25 cellular contexts compared by ENCODE assay signal in the genomic region with DNA sequence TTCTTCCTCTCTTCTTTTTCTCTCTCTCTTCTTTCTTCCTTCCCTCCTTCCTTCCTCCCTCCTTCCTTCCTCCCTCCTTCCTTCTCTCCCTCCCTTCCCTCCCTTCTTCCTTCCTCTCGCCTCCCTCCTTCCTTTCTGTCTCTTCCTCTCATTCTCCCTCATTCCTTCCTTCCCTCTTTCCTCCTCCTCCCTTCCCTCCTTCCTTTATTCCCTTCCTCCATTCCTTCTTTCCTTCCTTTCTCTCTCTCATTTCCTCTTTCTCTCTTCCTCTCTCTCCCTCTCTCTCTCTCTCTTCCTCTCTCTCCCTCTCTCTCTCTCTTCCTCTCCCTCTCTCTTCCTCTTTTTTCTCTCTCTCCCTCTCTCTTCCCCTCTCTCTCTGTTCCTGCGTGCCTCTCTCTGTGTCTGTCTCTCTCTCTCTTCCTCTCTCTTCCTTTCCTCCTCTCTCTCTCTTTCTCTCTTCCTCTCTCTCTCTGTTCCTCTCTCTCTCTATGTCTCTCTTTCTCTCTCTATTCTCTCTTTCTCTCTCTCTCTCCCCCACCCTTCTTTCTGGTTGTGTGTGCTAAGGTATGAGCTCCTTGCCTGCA.
DNase-seq lines count a peak whose midpoint lies in the region; ATAC-seq, FAIRE-seq and TF ChIP-seq lines count a peak whose summit lies in the region.
"Had no signal": no experiment of that assay in that cellular context is flagged by ENCODE, and none has a peak within 500 bp of the region (broad histone marks: within the 10 kb centered on the region; RNA-seq: fewer than 3 reads in every experiment).

No MANE protein-coding gene starts in this region.

- H3K9ac ChIP-seq in BLaER1 (no peak overlapping the region), K562 (ENCODE audit: insufficient read depth in 1 of 2, low read depth in 2 of 2, low read length in 2 of 2) (no peak overlapping the region)

- no peak for ATAC-seq in K562

- no peaks in the 10 kb centered on the region for H3K79me2 ChIP-seq in K562 (ENCODE audit: control insufficient read depth, insufficient read depth, low read length)

- TF ChIP-seq EP300 in K562 (IDR thresholded peaks at IDR 0.05; ENCODE audit: low read length), result no peak

- H3K4me3 ChIP-seq in BLaER1 (0 out of 2 replicates have a peak overlapping the region, but pooled peaks have one; percentile 43), HEK293 (ENCODE audit: low read depth, low read length) (no peak overlapping the region), K562 (no peak overlapping the region), prostate gland (no peak overlapping the region)
- H3K4me3 ChIP-seq: GM23338, HAP-1, SJCRH30 had no signal

- H3K36me3 ChIP-seq in BLaER1 (no peaks in the 10 kb centered on the region), HEK293 (ENCODE audit: control insufficient read depth in 2 of 2, insufficient read depth in 1 of 2, low read length in 2 of 2) (no peaks in the 10 kb centered on the region), K562 (ENCODE audit: control insufficient read depth, insufficient read depth, low read length) (no peaks in the 10 kb centered on the region), prostate gland (no peaks in the 10 kb centered on the region)
- H3K36me3 ChIP-seq: HAP-1, SJCRH30 had no signal

- 3% methylated on average over 1 of the region's 2 CpGs for WGBS in K562 (ENCODE audit: insufficient coverage, low coverage, missing lambda C conversion rate)
- 44% methylated on average over 2 of the region's 2 CpGs for WGBS in prostate gland

- no peaks in the 10 kb centered on the region for H3K9me1 ChIP-seq in K562 (ENCODE audit: control insufficient read depth, insufficient read depth, low read length)

- no peak for TF ChIP-seq RAD21 in K562 (CRISPR knock-in tag; conservative IDR thresholded peaks at IDR 0.05 in 1 of 2, IDR thresholded peaks at IDR 0.05 in 1 of 2)

- H4K20me1 ChIP-seq in BLaER1 (no peaks in the 10 kb centered on the region), K562 (replicated peaks; ENCODE audit: control insufficient read depth, insufficient read depth, low read length) (no peaks in the 10 kb centered on the region)

- DNase-seq in K562 (ENCODE audit: extremely low read depth in 1 of 4, low spot score in 3 of 4) (no peak), prostate gland (ENCODE audit: low spot score) (no peak), HEK293T (ENCODE audit: extremely low spot score) (no peak), HTR-8/SVneo (ENCODE audit: insufficient read length, low spot score) (no peak), D341Med (ENCODE audit: low spot score) (no peak), activated gamma-delta T cell (lab: John Stamatoyannopoulos, UW) (no peak)
- DNase-seq: CD4-positive, alpha-beta T cell; COR-L47; DMS153; MM.1S; NCI-H1092; NCI-H1436; NCI-H187 treated with DMSO at 0.1 percent for 48 hours; NCI-H2227 treated with DMSO at 0.1 percent for 48 hours; NCI-H510A; NK-92 treated with Interleukin-12 subunit alpha and Interleukin-12 subunit beta, amount 100 ng/mL, for 24 hours; OCI-M1; SJCRH30 had no signal

- no peak for TF ChIP-seq CTCF in HEK293 (tag by site-specific recombination; IDR thresholded peaks at IDR 0.05)
- TF ChIP-seq CTCF in K562 (IDR thresholded peaks at IDR 0.05 in 2 of 3, conservative IDR thresholded peaks at IDR 0.05 in 1 of 3; ENCODE audit: insufficient read depth in 2 of 3, low read depth in 1 of 3, low read length in 3 of 3), result no peak
- no peak for TF ChIP-seq CTCF in prostate gland (IDR thresholded peaks at IDR 0.05)

- no peak overlapping the region for H2AFZ ChIP-seq in K562 (ENCODE audit: low read depth, low read length)
- H2AFZ ChIP-seq: GM23338 had no signal

- in situ Hi-C loops in K562 (cut with MboI), result no loop called here

- no peaks in the 10 kb centered on the region for H3K27me3 ChIP-seq in BLaER1
- peaks cover 10 to 41% of the 10 kb centered on the region in 2 experiments; a peak in 4 of 5 replicates for H3K27me3 ChIP-seq in K562 (ENCODE audit: control insufficient read depth in 2 of 2, insufficient read depth in 2 of 2, low read length in 2 of 2)
- no peaks in the 10 kb centered on the region for H3K27me3 ChIP-seq in prostate gland (replicated peaks; ENCODE audit: insufficient read depth)
- H3K27me3 ChIP-seq: SJCRH30 had no signal

- H3K4me1 ChIP-seq in BLaER1 (peaks cover 29% of the 10 kb centered on the region), HEK293 (ENCODE audit: control insufficient read depth, insufficient read depth, low read length) (no peaks in the 10 kb centered on the region; the same call in 1 of the 2 replicates), K562 (replicated peaks in 1 of 2; ENCODE audit: control insufficient read depth in 2 of 2, insufficient read depth in 2 of 2, low read length in 2 of 2) (peaks cover 5 to 6% of the 10 kb centered on the region in 2 experiments; a peak in 2 of 5 replicates), prostate gland (replicated peaks) (peaks cover 11% of the 10 kb centered on the region)
- H3K4me1 ChIP-seq: HAP-1, SJCRH30 had no signal

- peak overlapping the region; percentile 31; the same call in 1 of the 2 replicates for H3K27ac ChIP-seq in BLaER1
- H3K27ac ChIP-seq in HEK293 (ENCODE audit: extremely low read depth, low read depth, low read length), result no peak overlapping the region
- no peak overlapping the region for H3K27ac ChIP-seq in K562 (ENCODE audit: extremely low read depth, low read depth, low read length)
- H3K27ac ChIP-seq in prostate gland, result peak overlapping the region; percentile 76 to 91
- H3K27ac ChIP-seq: SJCRH30 had no signal

- FAIRE-seq in K562 (lab: Jason Lieb, UNC) (no peak), HTR-8/SVneo (lab: Jason Lieb, UNC) (no peak)
- FAIRE-seq: A204.1, GM18507, RCC 7860 had no signal

- BruUV-seq in K562 (replicated peaks; lab: Mats Ljungman, UMichigan), result no TSS peak

- H3K9me3 ChIP-seq in BLaER1 (peaks cover 21% of the 10 kb centered on the region), HEK293 (ENCODE audit: control insufficient read depth, insufficient read depth, low read depth, low read length) (no peaks in the 10 kb centered on the region), K562 (replicated peaks; ENCODE audit: control insufficient read depth, insufficient read depth, low read depth, low read length) (no peaks in the 10 kb centered on the region; the same call in 1 of the 2 replicates), prostate gland (no peaks in the 10 kb centered on the region)
- H3K9me3 ChIP-seq: HAP-1, SJCRH30 had no signal

- CTCF ChIA-PET in HEK293 (lab: Yijun Ruan, JAX) (no interaction called here), K562 (lab: Yijun Ruan, JAX; ENCODE audit: low intra/inter-chr PET ratio) (no interaction called here), HEK293T (lab: Yijun Ruan, JAX) (no interaction called here)

- POLR2A ChIA-PET in HEK293 (lab: Yijun Ruan, JAX), result no interaction called here
- POLR2A ChIA-PET in K562 (lab: Yijun Ruan, JAX), result no interaction called here
- POLR2A ChIA-PET in HEK293T (lab: Yijun Ruan, JAX), result no interaction called here

- intact Hi-C loops in K562 (cut with micrococcal nuclease), result no loop called here
- intact Hi-C loops in prostate gland (cut with DNase I), result no loop called here

- H3K4me2 ChIP-seq in BLaER1, result peak overlapping the region; percentile 74
- H3K4me2 ChIP-seq in K562 (ENCODE audit: insufficient read depth, low read length), result no peak overlapping the region
- H3K4me2 ChIP-seq: GM23338 had no signal

- TF ChIP-seq POLR2A in K562 (conservative IDR thresholded peaks at IDR 0.05) (no peak), prostate gland (IDR thresholded peaks at IDR 0.05) (no peak)

TF ChIP-seq in HEK293, 187 proteins besides CTCF, POLR2A, EP300 and RAD21 (continues in another document):
- TF ChIP-seq ZNF596 (tag by site-specific recombination; IDR thresholded peaks at IDR 0.05) (peak; percentile 99), GLI4 (tag by site-specific recombination; IDR thresholded peaks at IDR 0.05) (0 out of 2 replicates have a peak, but pooled peaks have one; percentile 6), ZNF16 (tag by site-specific recombination; IDR thresholded peaks at IDR 0.05; ENCODE audit: low read depth) (no peak), ZNF366 (tag by site-specific recombination; conservative IDR thresholded peaks at IDR 0.05) (peak; percentile 96)

TF ChIP-seq in K562, 482 proteins besides CTCF, POLR2A, EP300 and RAD21 (continues in another document):
- TF ChIP-seq SMARCE1 (IDR thresholded peaks at IDR 0.05) (no peak), CHD4 (IDR thresholded peaks at IDR 0.05; ENCODE audit: insufficient read depth, insufficient replicate concordance, low read depth, low read length, poor library complexity, severe bottlenecking) (no peak), SUPT5H (IDR thresholded peaks at IDR 0.05) (no peak)
- TF ChIP-seq, protein P1, sequence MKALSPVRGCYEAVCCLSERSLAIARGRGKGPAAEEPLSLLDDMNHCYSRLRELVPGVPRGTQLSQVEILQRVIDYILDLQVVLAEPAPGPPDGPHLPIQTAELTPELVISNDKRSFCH (CRISPR knock-in tag; IDR thresholded peaks at IDR 0.05), result no peak
- TF ChIP-seq, protein P1 (tag; IDR thresholded peaks at IDR 0.05), result no peak

TF ChIP-seq in HEK293T, 16 proteins besides CTCF, POLR2A, EP300 and RAD21:
- no peak for TF ChIP-seq TARDBP (IDR thresholded peaks at IDR 0.05)
- TF ChIP-seq HDGF (IDR thresholded peaks at IDR 0.05; ENCODE audit: borderline replicate concordance), result no peak
- no peak for TF ChIP-seq SUZ12 (IDR thresholded peaks at IDR 0.05)
- no peak for TF ChIP-seq L3MBTL2 (conservative IDR thresholded peaks at IDR 0.05)
- no peak for TF ChIP-seq BHLHE40 (IDR thresholded peaks at IDR 0.05; ENCODE audit: borderline replicate concordance)
- TF ChIP-seq FOXK2 (IDR thresholded peaks at IDR 0.05), result no peak
- TF ChIP-seq ZNF384 (IDR thresholded peaks at IDR 0.05), result no peak
- no peak for TF ChIP-seq FOXA1 (IDR thresholded peaks at IDR 0.05)
- no peak for TF ChIP-seq SP1 (IDR thresholded peaks at IDR 0.05)

Comparison
In these comparisons a context has a peak if more than half of its experiments do, and no peak if none do; other contexts are left out.
1. H3K27ac ChIP-seq: peak in BLaER1 (single experiment) and prostate gland (2 of 2); none in HEK293 (single experiment) and K562 (single experiment).